8 cellular contexts compared by ENCODE assay signal in genomic region chr15:28086175-28086703, GRCh38. TPM values are rescaled to one million over a fixed set of nuclear protein-coding genes. Genes with fewer than 3 reads are reported as not detected.
DNase-seq lines count a peak whose midpoint lies in the region; ATAC-seq, FAIRE-seq and TF ChIP-seq lines count a peak whose summit lies in the region.

No MANE protein-coding gene starts in this region.

- H3K27ac ChIP-seq in RWPE2 (ENCODE audit: poor library complexity, severe bottlenecking) = no peak overlapping the region
- H3K27ac ChIP-seq in keratinocyte (ENCODE audit: control insufficient read depth, insufficient read depth, low read length) = no peak overlapping the region

- dilution Hi-C loops in keratinocyte (cut with MboI; ENCODE audit: extremely low pct_ligation_motif_present, low sequenced_read_pairs) = no loop called here

- H4K20me1 ChIP-seq in keratinocyte (ENCODE audit: control insufficient read depth, extremely low read depth, insufficient read depth, low read length) = no peaks in the 10 kb centered on the region

- TF ChIP-seq CTCF in RWPE2 (IDR thresholded peaks at IDR 0.05; ENCODE audit: poor library complexity, severe bottlenecking) (peak; percentile 94), keratinocyte (optimal IDR thresholded peaks at IDR 0.05 in 1 of 3, IDR thresholded peaks at IDR 0.05 in 1 of 3, conservative IDR thresholded peaks at IDR 0.05 in 1 of 3; ENCODE audit: extremely low read depth in 1 of 3, insufficient read depth in 2 of 3, low read length in 3 of 3) (peak; percentile 77 to 86 (median 83))

- H3K79me2 ChIP-seq in keratinocyte (ENCODE audit: control insufficient read depth, insufficient read depth, low read length) = no peaks in the 10 kb centered on the region

- no peak overlapping the region for H3K4me3 ChIP-seq in RWPE2 (ENCODE audit: severe bottlenecking)
- H3K4me3 ChIP-seq in keratinocyte (ENCODE audit: control insufficient read depth in 2 of 3, extremely low read depth in 1 of 3, insufficient read depth in 2 of 3, low read depth in 1 of 3, low read length in 3 of 3) = no peak overlapping the region

- FAIRE-seq in keratinocyte (lab: Jason Lieb, UNC) = peak; percentile 65

- no peaks in the 10 kb centered on the region for H3K9me1 ChIP-seq in keratinocyte (ENCODE audit: control insufficient read depth, extremely low read depth, insufficient read depth, low read length)

- peaks cover 23% of the 10 kb centered on the region for H3K27me3 ChIP-seq in RWPE2 (ENCODE audit: insufficient read depth, poor library complexity, severe bottlenecking)
- no peaks in the 10 kb centered on the region for H3K27me3 ChIP-seq in keratinocyte (ENCODE audit: control insufficient read depth, extremely low read depth, insufficient read depth, low read length)

- DNase-seq in GM04504 (ENCODE audit: low read depth) (peak; percentile 30), RWPE2 (ENCODE audit: low spot score) (no peak), astrocyte of the hippocampus (ENCODE audit: low read depth, low spot score) (peak; percentile 72), keratinocyte (ENCODE audit: low read depth, low spot score) (no peak)
- DNase-seq in stimulated activated naive CD8-positive, alpha-beta T cell treated with anti-CD3 and anti-CD28 coated beads, Interleukin-15, Interleukin-2, amounts not matched to agents 100 U/mL and 50 U/mL, for 24 hours = peak; percentile 51

- H3K9me3 ChIP-seq in RWPE2 (ENCODE audit: severe bottlenecking) (no peaks in the 10 kb centered on the region), keratinocyte (ENCODE audit: control insufficient read depth, low read depth, low read length) (no peaks in the 10 kb centered on the region)

- H3K9ac ChIP-seq in keratinocyte (ENCODE audit: control insufficient read depth, extremely low read depth, insufficient read depth, low read length) = no peak overlapping the region

- H3K36me3 ChIP-seq in RWPE2 (ENCODE audit: low read depth) = no peaks in the 10 kb centered on the region
- H3K36me3 ChIP-seq in keratinocyte (ENCODE audit: control insufficient read depth in 2 of 2, extremely low read depth in 1 of 2, insufficient read depth in 2 of 2, low read length in 2 of 2) = no peaks in the 10 kb centered on the region

- no peaks in the 10 kb centered on the region for H3K4me1 ChIP-seq in RWPE2 (ENCODE audit: insufficient read depth, poor library complexity, severe bottlenecking)
- H3K4me1 ChIP-seq in keratinocyte (ENCODE audit: control insufficient read depth, extremely low read depth, insufficient read depth, low read length) = no peaks in the 10 kb centered on the region

- ATAC-seq in GM21367 (IDR thresholded peaks at IDR 0.05; ENCODE audit: unreplicated experiment) (peak; percentile 98), HG03520 (IDR thresholded peaks at IDR 0.05; ENCODE audit: unreplicated experiment) (peak; percentile 91), RWPE2 (ENCODE audit: low read depth) (peak; percentile 99), HG03025 (IDR thresholded peaks at IDR 0.05; ENCODE audit: low FRiP score, unreplicated experiment) (no peak)
- ATAC-seq in stimulated activated naive CD8-positive, alpha-beta T cell treated with anti-CD3 and anti-CD28 coated beads, Interleukin-15, Interleukin-2, amounts not matched to agents 100 U/mL and 50 U/mL, for 24 hours = peak; percentile 94

- no peak overlapping the region for H3K4me2 ChIP-seq in keratinocyte (ENCODE audit: control insufficient read depth, extremely low read depth, insufficient read depth, low read depth, low read length)

- H2AFZ ChIP-seq in keratinocyte (ENCODE audit: control insufficient read depth, low read length) = no peak overlapping the region

RNA-seq across cellular contexts. Expression of gene OCA2, which starts 12.9 kb away (rescaled TPM):
- 0.03 to 0.08 TPM (median 0.05 TPM) in 3 replicates for polyA plus RNA-seq in keratinocyte
- not detected for polyA plus RNA-seq in keratinocyte (2011; ENCODE audit: low read depth)
- polyA plus RNA-seq in keratinocyte (2011; cell fraction: cytosol; rRNA removed) = 0.08 and 0.10 TPM in 2 replicates
- 0.13 and 0.14 TPM in 2 replicates for polyA plus RNA-seq in keratinocyte (2011; cell fraction: nucleus; rRNA removed)
- polyA plus RNA-seq in keratinocyte (2012; ENCODE audit: low replicate concordance) = not detected in 2 replicates
- polyA minus RNA-seq in keratinocyte = 0.10 TPM in 1 of 3 replicates, not detected in the others
- not detected for polyA minus RNA-seq in keratinocyte (2011; cell fraction: cytosol; rRNA and poly(A)+ RNA removed)
- polyA minus RNA-seq in keratinocyte (2011; cell fraction: nucleus; rRNA and poly(A)+ RNA removed) = 0.21 and 0.31 TPM in 2 replicates

Comparison
In these comparisons a context has a peak if more than half of its experiments do, and no peak if none do; other contexts are left out.
1. DNase-seq: peak in GM04504 (single experiment), astrocyte of the hippocampus (single experiment) and stimulated activated naive CD8-positive, alpha-beta T cell treated with anti-CD3 and anti-CD28 coated beads, Interleukin-15, Interleukin-2, amounts not matched to agents 100 U/mL and 50 U/mL, for 24 hours (single experiment); none in RWPE2 (single experiment) and keratinocyte (single experiment).